28 cellular contexts compared by ENCODE assay signal in the genomic region with DNA sequence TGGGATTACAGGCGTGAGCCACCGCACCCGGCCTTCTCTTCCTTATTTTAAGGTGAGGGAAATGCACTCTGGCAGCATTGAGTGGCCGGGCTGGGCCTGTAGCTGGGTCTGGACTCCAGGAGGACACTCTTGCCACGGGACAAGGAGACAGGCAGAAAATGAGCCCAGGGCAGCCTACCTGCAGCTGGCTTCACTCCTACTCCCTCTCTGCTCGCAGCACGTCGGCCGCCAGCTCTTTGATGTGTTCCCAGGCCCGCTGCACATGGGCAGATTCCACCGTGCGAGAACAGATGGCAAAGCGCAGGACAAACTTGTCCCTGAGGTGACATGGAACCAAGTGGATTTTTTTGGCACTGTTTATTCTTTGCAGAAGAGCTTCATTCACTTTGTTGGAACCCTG.
"Had no signal": no experiment of that assay in that cellular context is flagged by ENCODE, and none has a peak within 500 bp of the region (broad histone marks: within the 10 kb centered on the region; RNA-seq: fewer than 3 reads in every experiment).

No MANE protein-coding gene starts in this region.

- DNase-seq: activated CD4-positive, alpha-beta T cell treated with anti-CD3 and anti-CD28 coated beads for 1 hour; activated CD4-positive, alpha-beta T cell treated with anti-CD3 and anti-CD28 coated beads, Interleukin-2, amount 10 ng/mL, durations not matched to agents 7 days and 5 days; activated CD4-positive, alpha-beta T cell treated with anti-CD3 and anti-CD28 coated beads, Interleukin-2, amount 50 U/mL, for 48 hours; activated CD4-positive, CD25-positive, alpha-beta regulatory T cell; activated CD8-positive, alpha-beta T cell treated with anti-CD3 and anti-CD28 coated beads, Interleukin-2, amount 10 ng/mL, durations not matched to agents 7 days and 5 days; activated gamma-delta T cell treated with Interleukin-2 at 50 U/mL for 16 hours; activated naive CD4-positive, alpha-beta T cell treated with anti-CD3 and anti-CD28 coated beads for 36 hours; activated T-cell treated with anti-CD3 and anti-CD28 coated beads, Interleukin-2, amount 50 U/mL, for 24 hours; adrenal gland; body of pancreas; cerebellar nuclear complex; Karpas-422; KBM-7; NCI-H1105; NCI-H1417 treated with DMSO at 0.1 percent for 48 hours; NCI-H187 treated with DMSO at 0.1 percent for 48 hours; NCI-H2081; NCI-H345; NCI-H524 treated with DMSO at 0.1 percent for 48 hours; RPMI8226; SW 1271; T-helper 1 cell; T-helper 2 cell; T1000; WERI-Rb-1 had no signal

- H3K27me3 Mint-ChIP-seq: activated T-cell treated with anti-CD3 and anti-CD28 coated beads, Interleukin-2, amount 50 U/mL, for 24 hours had no signal

- H3K27ac ChIP-seq: adrenal gland, body of pancreas, breast epithelium, WERI-Rb-1 had no signal

- H3K27ac Mint-ChIP-seq: activated CD4-positive, alpha-beta T cell treated with anti-CD3 and anti-CD28 coated beads, Interleukin-2, amount 10 ng/mL, durations not matched to agents 7 days and 5 days; activated CD8-positive, alpha-beta T cell treated with anti-CD3 and anti-CD28 coated beads, Interleukin-2, amount 10 ng/mL, durations not matched to agents 7 days and 5 days; activated naive CD4-positive, alpha-beta T cell treated with anti-CD3 and anti-CD28 coated beads for 36 hours; activated naive CD4-positive, alpha-beta T cell treated with anti-CD3 and anti-CD28 coated beads, Interleukin-2, amount 50 U/mL, for 72 hours; activated T-cell treated with anti-CD3 and anti-CD28 coated beads, Interleukin-2, amount 50 U/mL, for 24 hours had no signal

- H3K36me3 ChIP-seq: adrenal gland, breast epithelium, WERI-Rb-1 had no signal

- H3K9me3 Mint-ChIP-seq: activated CD4-positive, alpha-beta T cell treated with anti-CD3 and anti-CD28 coated beads, Interleukin-2, amount 10 ng/mL, durations not matched to agents 7 days and 5 days; activated naive CD4-positive, alpha-beta T cell treated with anti-CD3 and anti-CD28 coated beads for 36 hours; activated naive CD4-positive, alpha-beta T cell treated with anti-CD3 and anti-CD28 coated beads, Interleukin-2, amount 50 U/mL, for 72 hours; activated T-cell treated with anti-CD3 and anti-CD28 coated beads, Interleukin-2, amount 50 U/mL, for 24 hours had no signal

- ATAC-seq: activated CD8-positive, alpha-beta T cell treated with anti-CD3 and anti-CD28 coated beads, Interleukin-2, amount 10 ng/mL, durations not matched to agents 7 days and 5 days; activated naive CD4-positive, alpha-beta T cell treated with anti-CD3 and anti-CD28 coated beads, Interleukin-2, amount 50 U/mL, for 72 hours; body of pancreas; Panc1 had no signal

- H3K9me3 ChIP-seq: adrenal gland, body of pancreas, breast epithelium had no signal

- H3K27me3 ChIP-seq: adrenal gland, body of pancreas, breast epithelium had no signal

- H3K36me3 Mint-ChIP-seq: activated naive CD4-positive, alpha-beta T cell treated with anti-CD3 and anti-CD28 coated beads, Interleukin-2, amount 50 U/mL, for 72 hours had no signal

- H3K4me3 ChIP-seq: adrenal gland, body of pancreas, breast epithelium had no signal

- H3K4me1 ChIP-seq: breast epithelium had no signal

- H3K4me3 Mint-ChIP-seq: activated CD4-positive, alpha-beta T cell treated with anti-CD3 and anti-CD28 coated beads, Interleukin-2, amount 10 ng/mL, durations not matched to agents 7 days and 5 days; activated CD8-positive, alpha-beta T cell treated with anti-CD3 and anti-CD28 coated beads, Interleukin-2, amount 10 ng/mL, durations not matched to agents 7 days and 5 days; activated naive CD4-positive, alpha-beta T cell treated with anti-CD3 and anti-CD28 coated beads for 36 hours; activated T-cell treated with anti-CD3 and anti-CD28 coated beads, Interleukin-2, amount 50 U/mL, for 24 hours had no signal
